8 cellular contexts compared by ENCODE assay signal in genomic region chr3:39147374-39147709, GRCh38. TPM values are rescaled to one million over a fixed set of nuclear protein-coding genes. Genes with fewer than 3 reads are reported as not detected.
A peak's percentile ranks its signal among the peaks of the same experiment; 100 is the strongest.
DNase-seq lines count a peak whose midpoint lies in the region; ATAC-seq, FAIRE-seq and TF ChIP-seq lines count a peak whose summit lies in the region.

No MANE protein-coding gene starts in this region.

- DNase-seq in heart left ventricle, result no peak
- DNase-seq in Right ventricle myocardium superior, result no peak
- no peak for DNase-seq in WTC11 (ENCODE audit: low spot score)
- no peak for DNase-seq in HepG2 (ENCODE audit: low spot score)
- no peak for DNase-seq in upper lobe of right lung
- no peak for DNase-seq in SIG-M5 (lab: John Stamatoyannopoulos, UW)
- DNase-seq in RKO (ENCODE audit: low spot score), result no peak

- H3K36me3 ChIP-seq in heart left ventricle, result peaks cover 15 to 43% (median 41%) of the 10 kb centered on the region in 9 donors
- peaks cover 26 to 47% of the 10 kb centered on the region in 2 experiments; a peak in 4 of 5 replicates for H3K36me3 ChIP-seq in HepG2 (replicated peaks in 1 of 2; ENCODE audit: control insufficient read depth in 1 of 2, insufficient read depth in 2 of 2, low read length in 2 of 2)
- peaks cover 42% of the 10 kb centered on the region for H3K36me3 ChIP-seq in upper lobe of right lung

- intact Hi-C loops in heart left ventricle (cut with DNase I), result loop anchor here in 1 of 10 donors (5.0 kb wide), 1 partner anchor 40 kb away; the partner anchor contains the start of genes GORASP1 and TTC21A
- intact Hi-C loops in Right ventricle myocardium superior (cut with DNase I), result no loop called here
- intact Hi-C loops in HepG2 (cut with micrococcal nuclease; ENCODE audit: unreplicated experiment), result no loop called here
- intact Hi-C loops in upper lobe of right lung (cut with DNase I), result no loop called here

- peak in 1 of 4 donors; percentile 1 for ATAC-seq in heart left ventricle
- ATAC-seq in Right ventricle myocardium superior (ENCODE audit: poor library complexity), result no peak
- ATAC-seq in WTC11, result no peak
- ATAC-seq in HepG2, result no peak
- ATAC-seq in upper lobe of right lung, result no peak
- no peak for ATAC-seq in GM21526 (IDR thresholded peaks at IDR 0.05; ENCODE audit: low FRiP score, unreplicated experiment)

- peaks cover 64% of the 10 kb centered on the region for H4K20me1 ChIP-seq in HepG2 (ENCODE audit: insufficient read depth, low read length)

- no peaks in the 10 kb centered on the region for H3K9me3 ChIP-seq in heart left ventricle
- no peaks in the 10 kb centered on the region for H3K9me3 ChIP-seq in HepG2 (ENCODE audit: low read length)
- no peaks in the 10 kb centered on the region for H3K9me3 ChIP-seq in upper lobe of right lung

- H3K36me3 Mint-ChIP-seq in WTC11, result peaks cover 33% of the 10 kb centered on the region

- H3K27ac Mint-ChIP-seq in WTC11, result peak overlapping the region; percentile 73

- TF ChIP-seq CTCF in heart left ventricle (IDR thresholded peaks at IDR 0.05) (no peak), WTC11 (IDR thresholded peaks at IDR 0.05) (no peak), HepG2 (CRISPR knock-in tag; IDR thresholded peaks at IDR 0.05) (no peak), upper lobe of right lung (IDR thresholded peaks at IDR 0.05) (no peak)

- WGBS in heart left ventricle, 4 donors, result 32 to 35% (median 34%) methylated on average over 5 of the region's 5 CpGs
- WGBS in HepG2 (ENCODE audit: low lambda C conversion rate), result 87% methylated on average over 5 of the region's 5 CpGs

- H3K4me1 ChIP-seq in heart left ventricle (peaks cover 33 to 87% (median 71%) of the 10 kb centered on the region in 12 donors), HepG2 (ENCODE audit: insufficient read depth, low read length) (peaks cover 61% of the 10 kb centered on the region), upper lobe of right lung (peaks cover 77% of the 10 kb centered on the region)

- no peak for TF ChIP-seq RAD21 in HepG2 (CRISPR knock-in tag; IDR thresholded peaks at IDR 0.05)

- H3K27me3 Mint-ChIP-seq in WTC11 (ENCODE audit: low read depth), result no peaks in the 10 kb centered on the region

- BruUV-seq in HepG2 (replicated peaks; lab: Mats Ljungman, UMichigan), result no TSS peak

- peaks cover 52% of the 10 kb centered on the region for H3K79me2 ChIP-seq in HepG2 (ENCODE audit: insufficient read depth, low read length)

- H3K4me3 ChIP-seq in heart left ventricle (peak overlapping the region in 8 of 12 donors; percentile 1 to 96 (median 24)), HepG2 (replicated peaks in 1 of 3; ENCODE audit: insufficient read depth in 1 of 3, low read depth in 2 of 3, low read length in 3 of 3) (no peak overlapping the region), upper lobe of right lung (peak overlapping the region; percentile 33)

- peak overlapping the region; percentile 43; the same call in 1 of the 2 replicates for H3K4me2 ChIP-seq in HepG2 (ENCODE audit: low read depth, low read length)

- no peak for FAIRE-seq in HepG2 (lab: Jason Lieb, UNC)

- TF ChIP-seq EP300 in HepG2 (IDR thresholded peaks at IDR 0.05; ENCODE audit: low read depth in 2 of 2, low read length in 2 of 2), result no peak
- TF ChIP-seq EP300 in HepG2 (CRISPR knock-in tag; IDR thresholded peaks at IDR 0.05; ENCODE audit: borderline replicate concordance), result no peak

- in situ Hi-C loops in HepG2 (cut with HindIII; ENCODE audit: extremely low pct_ligation_motif_present, low pct_unique_long_range_greater_than_20kb), result no loop called here

- CTCF ChIA-PET in WTC11 (lab: Charles Lee) (interaction anchor here (0.6 to 2.9 kb wide), 4 partner anchors 16 to 141 kb away, joined by 3 to 12 read pairs (median 4); no protein-coding TSS in a partner anchor), HepG2 (lab: Yijun Ruan, JAX; ENCODE audit: low intra/inter-chr PET ratio, low total read pairs) (no interaction called here)

- H3K9ac ChIP-seq in HepG2 (ENCODE audit: insufficient read depth, low read depth, low read length), result no peak overlapping the region

- H3K27me3 ChIP-seq in heart left ventricle, result no peaks in the 10 kb centered on the region
- H3K27me3 ChIP-seq in HepG2 (ENCODE audit: control insufficient read depth in 1 of 2, insufficient read depth in 2 of 2, low read length in 2 of 2), result no peaks in the 10 kb centered on the region; a peak in 1 of 5 replicates
- no peaks in the 10 kb centered on the region for H3K27me3 ChIP-seq in upper lobe of right lung

- TF ChIP-seq POLR2A in heart left ventricle (IDR thresholded peaks at IDR 0.05), result no peak
- TF ChIP-seq POLR2A in HepG2 (IDR thresholded peaks at IDR 0.05; ENCODE audit: insufficient read depth in 1 of 2, low read depth in 2 of 2, low read length in 2 of 2), result no peak

- no peaks in the 10 kb centered on the region for H3K9me3 Mint-ChIP-seq in WTC11

- no peak overlapping the region for H2AFZ ChIP-seq in HepG2 (ENCODE audit: low read length)

- POLR2A ChIA-PET in WTC11 (lab: Charles Lee), result no interaction called here
- POLR2A ChIA-PET in HepG2 (lab: Yijun Ruan, JAX), result no interaction called here

- H3K27ac ChIP-seq in heart left ventricle, result peak overlapping the region; percentile 6 to 100 (median 82)
- H3K27ac ChIP-seq in HepG2 (ENCODE audit: extremely low read length, insufficient read depth, low read length), result peak overlapping the region; percentile 26
- H3K27ac ChIP-seq in upper lobe of right lung, result peak overlapping the region; percentile 99

- no peak overlapping the region for H3K4me3 Mint-ChIP-seq in WTC11

- peaks cover 63% of the 10 kb centered on the region for H3K4me1 Mint-ChIP-seq in WTC11

RNA-seq across cellular contexts. Expression of gene CSRNP1, which starts 6.0 kb away (rescaled TPM):
- total RNA-seq in heart left ventricle, result 10 to 100 TPM in 7 of 9 donors, 1 to 10 TPM in 2; 5.3 to 27.3 (median 17.2) TPM
- 10 to 100 TPM in 1 of 2 donors, 1 to 10 TPM in 1; 9.3 to 40.3 TPM for polyA plus RNA-seq in heart left ventricle
- total RNA-seq in Right ventricle myocardium superior, result 11.4 TPM
- total RNA-seq in WTC11 (2021), result 8.0 to 8.7 TPM (median 8.5 TPM) in 3 replicates
- total RNA-seq in HepG2 (2016; rRNA removed; fragmentation: Illumina TruSeq; extraction: Trizol), result 9.3 and 10.8 TPM in 2 replicates
- total RNA-seq in HepG2 (2016; cell fraction: cytosol; rRNA removed; fragmentation: Illumina TruSeq; extraction: Trizol; ENCODE audit: low read depth), result 1.5 and 2.3 TPM in 2 replicates
- total RNA-seq in HepG2 (2016; cell fraction: insoluble cytoplasmic fraction; rRNA removed; fragmentation: Illumina TruSeq; extraction: Trizol), result 7.4 and 10.8 TPM in 2 replicates
- total RNA-seq in HepG2 (2016; cell fraction: membrane; rRNA removed; fragmentation: Illumina TruSeq; extraction: Trizol), result 6.2 TPM in 2 replicates
- total RNA-seq in HepG2 (2016; cell fraction: nucleus; rRNA removed; fragmentation: Illumina TruSeq; extraction: Trizol), result 8.4 and 9.2 TPM in 2 replicates
- polyA plus RNA-seq in HepG2 (2011; rRNA removed), result 11.3 and 13.1 TPM in 2 replicates
- polyA plus RNA-seq in HepG2 (2011; cell fraction: cytosol; rRNA removed), result 10.2 and 11.5 TPM in 2 replicates
- polyA plus RNA-seq in HepG2 (2011; cell fraction: nucleus; rRNA removed), result 16.5 and 19.1 TPM in 2 replicates
- 7.1 and 11.4 TPM in 2 replicates for polyA plus RNA-seq in HepG2 (2012)
- polyA plus RNA-seq in HepG2 (2016; cell fraction: cytosol; fragmentation: Illumina TruSeq; extraction: Trizol; ENCODE audit: low read depth), result 0.62 and 0.80 TPM in 2 replicates
- polyA plus RNA-seq in HepG2 (2016; cell fraction: insoluble cytoplasmic fraction; fragmentation: Illumina TruSeq; extraction: Trizol; ENCODE audit: low read depth), result 5.7 and 6.6 TPM in 2 replicates
- 2.0 and 2.4 TPM in 2 replicates for polyA plus RNA-seq in HepG2 (2016; cell fraction: membrane; fragmentation: Illumina TruSeq; extraction: Trizol; ENCODE audit: low read depth)
- polyA plus RNA-seq in HepG2 (2016; cell fraction: nucleus; fragmentation: Illumina TruSeq; extraction: Trizol; ENCODE audit: insufficient read depth, low read depth), result 11.8 and 12.9 TPM in 2 replicates
- 16.7 and 44.8 TPM in 2 replicates for polyA minus RNA-seq in HepG2 (2011; rRNA and poly(A)+ RNA removed; ENCODE audit: low replicate concordance)
- 13.3 and 14.3 TPM in 2 replicates for polyA minus RNA-seq in HepG2 (2011; cell fraction: cytosol; rRNA and poly(A)+ RNA removed)
- 18.9 and 21.8 TPM in 2 replicates for polyA minus RNA-seq in HepG2 (2011; cell fraction: nucleus; rRNA and poly(A)+ RNA removed)
- 89.3 TPM for total RNA-seq in upper lobe of right lung

RNA-seq across cellular contexts. Expression of gene TTC21A, which starts 39.9 kb away (rescaled TPM):
- total RNA-seq in heart left ventricle (1 to 10 TPM in 7 of 9 donors, under 1 TPM in 2; 0.83 to 4.8 (median 2.0) TPM), Right ventricle myocardium superior (2.0 TPM), WTC11 (2021) (3.8 to 4.6 TPM (median 4.4 TPM) in 3 replicates), HepG2 (2016; rRNA removed; fragmentation: Illumina TruSeq; extraction: Trizol) (0.31 and 0.39 TPM in 2 replicates), upper lobe of right lung (11.6 TPM)
- polyA plus RNA-seq in heart left ventricle (1 to 10 TPM in 1 of 2 donors, under 1 TPM in 1; 0.72 to 1.9 TPM), HepG2 (2011; rRNA removed) (1.5 and 1.6 TPM in 2 replicates)
- 0.88 TPM in 1 of 2 replicates, not detected in the other for total RNA-seq in HepG2 (2016; cell fraction: cytosol; rRNA removed; fragmentation: Illumina TruSeq; extraction: Trizol; ENCODE audit: low read depth)
- total RNA-seq in HepG2 (2016; cell fraction: insoluble cytoplasmic fraction; rRNA removed; fragmentation: Illumina TruSeq; extraction: Trizol), result 0.26 and 0.36 TPM in 2 replicates
- 0.07 and 0.22 TPM in 2 replicates for total RNA-seq in HepG2 (2016; cell fraction: membrane; rRNA removed; fragmentation: Illumina TruSeq; extraction: Trizol)
- 0.50 and 2.4 TPM in 2 replicates for total RNA-seq in HepG2 (2016; cell fraction: nucleus; rRNA removed; fragmentation: Illumina TruSeq; extraction: Trizol)
- polyA plus RNA-seq in HepG2 (2011; cell fraction: cytosol; rRNA removed), result 0.27 and 0.48 TPM in 2 replicates
- polyA plus RNA-seq in HepG2 (2011; cell fraction: nucleus; rRNA removed), result 4.9 and 6.3 TPM in 2 replicates
- polyA plus RNA-seq in HepG2 (2012), result 0.63 and 0.74 TPM in 2 replicates
- polyA plus RNA-seq in HepG2 (2016; cell fraction: cytosol; fragmentation: Illumina TruSeq; extraction: Trizol; ENCODE audit: low read depth), result 0.08 and 0.12 TPM in 2 replicates
- 0.25 and 0.41 TPM in 2 replicates for polyA plus RNA-seq in HepG2 (2016; cell fraction: insoluble cytoplasmic fraction; fragmentation: Illumina TruSeq; extraction: Trizol; ENCODE audit: low read depth)
- polyA plus RNA-seq in HepG2 (2016; cell fraction: membrane; fragmentation: Illumina TruSeq; extraction: Trizol; ENCODE audit: low read depth), result 0.14 and 0.63 TPM in 2 replicates
- 2.2 TPM in 2 replicates for polyA plus RNA-seq in HepG2 (2016; cell fraction: nucleus; fragmentation: Illumina TruSeq; extraction: Trizol; ENCODE audit: insufficient read depth, low read depth)
- polyA minus RNA-seq in HepG2 (2011; rRNA and poly(A)+ RNA removed; ENCODE audit: low replicate concordance), result 1.4 and 2.3 TPM in 2 replicates
- 0.53 TPM in 1 of 2 replicates, not detected in the other for polyA minus RNA-seq in HepG2 (2011; cell fraction: cytosol; rRNA and poly(A)+ RNA removed)
- 3.1 and 5.3 TPM in 2 replicates for polyA minus RNA-seq in HepG2 (2011; cell fraction: nucleus; rRNA and poly(A)+ RNA removed)

RNA-seq across cellular contexts. Expression of gene GORASP1, which starts 39.9 kb away (rescaled TPM):
- 10 to 100 TPM; 35.3 to 52.5 (median 42.3) TPM for total RNA-seq in heart left ventricle
- 10 to 100 TPM; 19.9 to 43.3 TPM for polyA plus RNA-seq in heart left ventricle
- 48.4 TPM for total RNA-seq in Right ventricle myocardium superior
- 44.6 to 50.7 TPM (median 47.4 TPM) in 3 replicates for total RNA-seq in WTC11 (2021)
- 27.0 and 36.4 TPM in 2 replicates for total RNA-seq in HepG2 (2016; rRNA removed; fragmentation: Illumina TruSeq; extraction: Trizol)
- total RNA-seq in HepG2 (2016; cell fraction: cytosol; rRNA removed; fragmentation: Illumina TruSeq; extraction: Trizol; ENCODE audit: low read depth), result 6.2 and 6.3 TPM in 2 replicates
- 24.7 and 34.0 TPM in 2 replicates for total RNA-seq in HepG2 (2016; cell fraction: insoluble cytoplasmic fraction; rRNA removed; fragmentation: Illumina TruSeq; extraction: Trizol)
- 11.1 and 12.7 TPM in 2 replicates for total RNA-seq in HepG2 (2016; cell fraction: membrane; rRNA removed; fragmentation: Illumina TruSeq; extraction: Trizol)
- 42.3 and 46.1 TPM in 2 replicates for total RNA-seq in HepG2 (2016; cell fraction: nucleus; rRNA removed; fragmentation: Illumina TruSeq; extraction: Trizol)
- polyA plus RNA-seq in HepG2 (2011; rRNA removed), result 39.8 and 41.6 TPM in 2 replicates
- polyA plus RNA-seq in HepG2 (2011; cell fraction: cytosol; rRNA removed), result 22.2 and 27.9 TPM in 2 replicates
- 99.2 and 109 TPM in 2 replicates for polyA plus RNA-seq in HepG2 (2011; cell fraction: nucleus; rRNA removed)
- polyA plus RNA-seq in HepG2 (2012), result 14.9 and 22.9 TPM in 2 replicates
- 2.9 and 3.2 TPM in 2 replicates for polyA plus RNA-seq in HepG2 (2016; cell fraction: cytosol; fragmentation: Illumina TruSeq; extraction: Trizol; ENCODE audit: low read depth)
- 28.7 and 29.9 TPM in 2 replicates for polyA plus RNA-seq in HepG2 (2016; cell fraction: insoluble cytoplasmic fraction; fragmentation: Illumina TruSeq; extraction: Trizol; ENCODE audit: low read depth)
- polyA plus RNA-seq in HepG2 (2016; cell fraction: membrane; fragmentation: Illumina TruSeq; extraction: Trizol; ENCODE audit: low read depth), result 7.1 and 7.7 TPM in 2 replicates
- polyA plus RNA-seq in HepG2 (2016; cell fraction: nucleus; fragmentation: Illumina TruSeq; extraction: Trizol; ENCODE audit: insufficient read depth, low read depth), result 59.7 and 73.8 TPM in 2 replicates
- 59.3 and 84.8 TPM in 2 replicates for polyA minus RNA-seq in HepG2 (2011; rRNA and poly(A)+ RNA removed; ENCODE audit: low replicate concordance)
- 13.8 and 14.9 TPM in 2 replicates for polyA minus RNA-seq in HepG2 (2011; cell fraction: cytosol; rRNA and poly(A)+ RNA removed)
- polyA minus RNA-seq in HepG2 (2011; cell fraction: nucleus; rRNA and poly(A)+ RNA removed), result 46.4 and 49.4 TPM in 2 replicates
- 86.9 TPM for total RNA-seq in upper lobe of right lung

RNA-seq across cellular contexts. Expression of gene XIRP1, which starts 45.1 kb away (rescaled TPM):
- 1,000 to 10,000 TPM in 1 of 9 donors, 100 to 1,000 TPM in 8; 293 to 1,122 (median 530) TPM for total RNA-seq in heart left ventricle
- 100 to 1,000 TPM; 496 to 675 TPM for polyA plus RNA-seq in heart left ventricle
- total RNA-seq in Right ventricle myocardium superior, result 249 TPM
- total RNA-seq in WTC11 (2021), result not detected in 3 replicates
- not detected in 2 replicates for total RNA-seq in HepG2 (2016; rRNA removed; fragmentation: Illumina TruSeq; extraction: Trizol)
- not detected in 2 replicates for total RNA-seq in HepG2 (2016; cell fraction: cytosol; rRNA removed; fragmentation: Illumina TruSeq; extraction: Trizol; ENCODE audit: low read depth)
- total RNA-seq in HepG2 (2016; cell fraction: insoluble cytoplasmic fraction; rRNA removed; fragmentation: Illumina TruSeq; extraction: Trizol), result not detected in 2 replicates
- total RNA-seq in HepG2 (2016; cell fraction: membrane; rRNA removed; fragmentation: Illumina TruSeq; extraction: Trizol), result not detected in 2 replicates
- not detected in 2 replicates for total RNA-seq in HepG2 (2016; cell fraction: nucleus; rRNA removed; fragmentation: Illumina TruSeq; extraction: Trizol)
- polyA plus RNA-seq in HepG2 (2011; rRNA removed), result not detected in 2 replicates
- not detected in 2 replicates for polyA plus RNA-seq in HepG2 (2011; cell fraction: cytosol; rRNA removed)
- 0.02 TPM in 1 of 2 replicates, not detected in the other for polyA plus RNA-seq in HepG2 (2011; cell fraction: nucleus; rRNA removed)
- polyA plus RNA-seq in HepG2 (2012), result not detected in 2 replicates
- not detected in 2 replicates for polyA plus RNA-seq in HepG2 (2016; cell fraction: cytosol; fragmentation: Illumina TruSeq; extraction: Trizol; ENCODE audit: low read depth)
- polyA plus RNA-seq in HepG2 (2016; cell fraction: insoluble cytoplasmic fraction; fragmentation: Illumina TruSeq; extraction: Trizol; ENCODE audit: low read depth), result not detected in 2 replicates
- not detected in 2 replicates for polyA plus RNA-seq in HepG2 (2016; cell fraction: membrane; fragmentation: Illumina TruSeq; extraction: Trizol; ENCODE audit: low read depth)
- polyA plus RNA-seq in HepG2 (2016; cell fraction: nucleus; fragmentation: Illumina TruSeq; extraction: Trizol; ENCODE audit: insufficient read depth, low read depth), result not detected in 2 replicates
- not detected in 2 replicates for polyA minus RNA-seq in HepG2 (2011; rRNA and poly(A)+ RNA removed; ENCODE audit: low replicate concordance)
- polyA minus RNA-seq in HepG2 (2011; cell fraction: cytosol; rRNA and poly(A)+ RNA removed), result not detected in 2 replicates
- polyA minus RNA-seq in HepG2 (2011; cell fraction: nucleus; rRNA and poly(A)+ RNA removed), result not detected in 2 replicates
- not detected for total RNA-seq in upper lobe of right lung

Comparison
In these comparisons a context has a peak if more than half of its experiments do, and no peak if none do; other contexts are left out.
1. H3K27ac ChIP-seq: peak in every context shown above with its lines; median percentile 99 in upper lobe of right lung; 82 in heart left ventricle; 26 in HepG2.
2. H3K4me3 ChIP-seq: peak in heart left ventricle (8 of 12) and upper lobe of right lung (single experiment); none in HepG2 (0 of 3).